In genomic region chr2:100650151-100650550, GRCh38 we compare ENCODE assay signal across 17 cellular contexts.
"Had no signal": no experiment of that assay in that cellular context is flagged by ENCODE, and none has a peak within 500 bp of the region (broad histone marks: within the 10 kb centered on the region; RNA-seq: fewer than 3 reads in every experiment).

No MANE protein-coding gene starts in this region.

- H3K9me3 ChIP-seq: gastrocnemius medialis, vagina had no signal

- H3K4me3 ChIP-seq: dorsolateral prefrontal cortex, gastrocnemius medialis, heart left ventricle, right atrium auricular region, tibial nerve, vagina had no signal

- H3K36me3 Mint-ChIP-seq: stimulated activated memory B cell treated with anti-CD40 and anti-IgM and Interleukin-4, amounts not matched to agents 10 μg/mL and 1 μg/mL and 100 μg/mL, for 72 hours had no signal

- H3K36me3 ChIP-seq: gastrocnemius medialis, heart left ventricle, right atrium auricular region, tibial nerve, vagina had no signal

- H3K27me3 ChIP-seq: dorsolateral prefrontal cortex, gastrocnemius medialis, heart left ventricle, right atrium auricular region, tibial nerve, vagina had no signal

- H3K27ac Mint-ChIP-seq: endodermal cell; immature natural killer cell; nephron; stimulated activated memory B cell treated with anti-CD40 and anti-IgM and Interleukin-4, amounts not matched to agents 10 μg/mL and 1 μg/mL and 100 μg/mL, for 72 hours had no signal

- H3K4me1 ChIP-seq: gastrocnemius medialis, heart left ventricle, right atrium auricular region, vagina had no signal

- H3K4me1 Mint-ChIP-seq: endodermal cell; stimulated activated memory B cell treated with anti-CD40 and anti-IgM and Interleukin-4, amounts not matched to agents 10 μg/mL and 1 μg/mL and 100 μg/mL, for 72 hours had no signal

- H3K27ac ChIP-seq: dorsolateral prefrontal cortex, gastrocnemius medialis, heart left ventricle, right atrium auricular region, tibial nerve, vagina had no signal

- ATAC-seq: gastrocnemius medialis; heart left ventricle; stimulated activated memory B cell treated with anti-CD40 and anti-IgM and Interleukin-4, amounts not matched to agents 10 μg/mL and 1 μg/mL and 100 μg/mL, for 72 hours had no signal

- DNase-seq: activated CD4-positive, CD25-positive, alpha-beta regulatory T cell treated with anti-CD3 and anti-CD28 coated beads, Interleukin-2, amount 50 U/mL, for 72 hours; dorsolateral prefrontal cortex; endodermal cell; erythroblast; gastrocnemius medialis; heart left ventricle; immature natural killer cell; mesenchymal stem cell; nucleus accumbens; posterior cingulate gyrus; stimulated activated CD4-positive, alpha-beta T cell treated with anti-CD3 and anti-CD28 coated beads, Interleukin-2, amount 100 ng/mL, for 48 hours; T1000 had no signal

- H3K4me3 Mint-ChIP-seq: endodermal cell; immature natural killer cell; nephron; stimulated activated memory B cell treated with anti-CD40 and anti-IgM and Interleukin-4, amounts not matched to agents 10 μg/mL and 1 μg/mL and 100 μg/mL, for 72 hours had no signal
